25 cellular contexts compared by ENCODE assay signal in the genomic region with DNA sequence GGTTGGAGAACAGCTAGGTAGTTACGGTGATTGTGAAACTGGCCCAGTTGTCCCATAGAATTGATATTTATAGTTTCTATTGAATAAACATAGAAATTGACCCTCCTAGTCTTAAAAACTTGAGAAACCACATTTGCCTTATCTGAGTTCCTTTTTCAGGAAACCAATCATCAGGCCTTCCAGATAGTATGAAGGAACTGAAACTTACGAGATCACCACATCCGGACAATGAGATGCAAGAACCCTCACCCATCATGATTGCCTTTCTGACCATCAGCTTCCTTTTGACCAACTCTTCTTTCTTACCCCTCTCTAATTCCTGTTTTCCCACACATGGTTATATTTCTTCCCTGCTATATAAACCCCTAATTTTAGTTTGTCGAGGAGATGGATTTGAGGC. TPM values are rescaled to one million over a fixed set of nuclear protein-coding genes. Genes with fewer than 3 reads are reported as not detected.
"Had no signal": no experiment of that assay in that cellular context is flagged by ENCODE, and none has a peak within 500 bp of the region (broad histone marks: within the 10 kb centered on the region; RNA-seq: fewer than 3 reads in every experiment).

No MANE protein-coding gene starts in this region.

- H3K27ac Mint-ChIP-seq: immature natural killer cell; memory B cell; mesothelial cell of epicardium; natural killer cell; stimulated activated memory B cell treated with anti-CD40 and anti-IgM and Interleukin-4, amounts not matched to agents 10 μg/mL and 1 μg/mL and 100 μg/mL, for 72 hours; stimulated activated naive CD8-positive, alpha-beta T cell treated with anti-CD3 and anti-CD28 coated beads, Interleukin-15, Interleukin-2, amounts not matched to agents 100 ng/mL and 50 ng/mL, for 24 hours had no signal

- H3K36me3 ChIP-seq: left lung, lower lobe of right lung, spleen, tibial artery, upper lobe of left lung, uterus had no signal

- H3K27me3 ChIP-seq: foreskin keratinocyte, left lung, spleen, tibial artery, upper lobe of left lung, uterus had no signal

- DNase-seq: erythroblast; foreskin keratinocyte; immature natural killer cell; left lung; lower lobe of right lung; natural killer cell; posterior cingulate gyrus; spleen; stimulated activated CD4-positive, alpha-beta T cell treated with anti-CD3 and anti-CD28 coated beads, Interleukin-15, amount 100 ng/mL, for 24 hours; stimulated activated CD4-positive, alpha-beta T cell treated with anti-CD3 and anti-CD28 coated beads, Interleukin-1b, Interleukin-23, amount 100 ng/mL, for 48 hours; stimulated activated CD4-positive, alpha-beta T cell treated with anti-CD3 and anti-CD28 coated beads, Interleukin-4, amount 100 ng/mL, for 24 hours; tibial artery; upper lobe of left lung; uterus had no signal

- H3K4me3 ChIP-seq: left lung, lower lobe of right lung, spleen, tibial artery, upper lobe of left lung, uterus had no signal

- H3K27ac ChIP-seq: foreskin keratinocyte, left lung, lower lobe of right lung, spleen, tibial artery, upper lobe of left lung, uterus had no signal

- H3K9me3 ChIP-seq: tibial artery, uterus had no signal

- H3K4me1 ChIP-seq: foreskin keratinocyte, left lung, lower lobe of right lung, spleen, tibial artery, upper lobe of left lung, uterus had no signal

- H3K4me3 Mint-ChIP-seq: immature natural killer cell; memory B cell; mesothelial cell of epicardium; natural killer cell; neural crest cell; stimulated activated memory B cell treated with anti-CD40 and anti-IgM and Interleukin-4, amounts not matched to agents 10 μg/mL and 1 μg/mL and 100 μg/mL, for 72 hours; stimulated activated naive CD8-positive, alpha-beta T cell treated with anti-CD3 and anti-CD28 coated beads, Interleukin-15, Interleukin-2, amounts not matched to agents 100 ng/mL and 50 ng/mL, for 24 hours had no signal

- H3K27me3 Mint-ChIP-seq: stimulated activated memory B cell treated with anti-CD40 and anti-IgM and Interleukin-4, amounts not matched to agents 10 μg/mL and 1 μg/mL and 100 μg/mL, for 72 hours had no signal

- ATAC-seq: foreskin keratinocyte; left lung; lower lobe of right lung; natural killer cell; sciatic nerve; stimulated activated memory B cell treated with anti-CD40 and anti-IgM and Interleukin-4, amounts not matched to agents 10 μg/mL and 1 μg/mL and 100 μg/mL, for 72 hours had no signal

- H3K36me3 Mint-ChIP-seq: natural killer cell; stimulated activated memory B cell treated with anti-CD40 and anti-IgM and Interleukin-4, amounts not matched to agents 10 μg/mL and 1 μg/mL and 100 μg/mL, for 72 hours had no signal

- H3K4me1 Mint-ChIP-seq: immature natural killer cell; memory B cell; mesothelial cell of epicardium; natural killer cell; stimulated activated memory B cell treated with anti-CD40 and anti-IgM and Interleukin-4, amounts not matched to agents 10 μg/mL and 1 μg/mL and 100 μg/mL, for 72 hours had no signal

RNA-seq across cellular contexts. Expression of gene SLC35F1, which starts 21.8 kb away (rescaled TPM):
- total RNA-seq: endothelial cell of umbilical vein, foreskin keratinocyte, myocyte, natural killer cell, osteocyte, pulmonary artery endothelial cell had no signal
- polyA plus RNA-seq: endothelial cell of umbilical vein, foreskin keratinocyte, immature natural killer cell, keratinocyte had no signal
